Comparison of ENCODE assay signal across 1 cellular context in the genomic region with DNA sequence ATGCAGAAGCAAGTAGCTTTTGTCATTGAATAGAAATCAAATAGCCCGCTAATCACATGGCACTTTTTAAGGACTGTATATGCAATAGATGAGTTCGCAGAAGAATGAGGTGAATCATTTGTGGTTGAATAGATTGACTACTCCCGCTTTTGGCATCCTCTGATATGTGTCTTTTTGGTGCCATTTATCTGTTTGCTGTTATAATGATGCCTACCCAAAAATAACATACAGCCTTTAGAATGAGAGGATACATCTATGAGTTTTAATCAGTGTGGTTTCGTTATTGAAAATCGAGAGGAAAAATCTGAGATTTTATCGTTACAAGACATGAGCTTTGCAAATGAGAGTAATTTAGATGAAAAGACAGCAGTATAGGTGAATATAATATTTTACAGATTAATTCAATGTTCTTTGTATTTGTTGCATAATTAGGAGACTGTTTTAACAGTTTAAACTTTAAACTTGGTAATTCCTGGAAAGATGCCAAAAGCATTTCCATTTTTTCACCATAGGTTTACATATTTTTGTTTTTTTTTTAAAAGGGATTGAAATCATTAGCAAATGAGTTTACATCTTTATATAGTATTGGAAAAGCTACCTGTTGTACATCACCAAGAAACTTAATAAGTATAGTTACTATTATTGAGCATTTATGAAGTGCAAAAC.
TF ChIP-seq lines count a peak whose summit lies in the region.

No MANE protein-coding gene starts in this region.

TF ChIP-seq in K562, 482 proteins besides CTCF, POLR2A, EP300 and RAD21 (continued from another document and continues in another):
- TF ChIP-seq, protein P1, sequence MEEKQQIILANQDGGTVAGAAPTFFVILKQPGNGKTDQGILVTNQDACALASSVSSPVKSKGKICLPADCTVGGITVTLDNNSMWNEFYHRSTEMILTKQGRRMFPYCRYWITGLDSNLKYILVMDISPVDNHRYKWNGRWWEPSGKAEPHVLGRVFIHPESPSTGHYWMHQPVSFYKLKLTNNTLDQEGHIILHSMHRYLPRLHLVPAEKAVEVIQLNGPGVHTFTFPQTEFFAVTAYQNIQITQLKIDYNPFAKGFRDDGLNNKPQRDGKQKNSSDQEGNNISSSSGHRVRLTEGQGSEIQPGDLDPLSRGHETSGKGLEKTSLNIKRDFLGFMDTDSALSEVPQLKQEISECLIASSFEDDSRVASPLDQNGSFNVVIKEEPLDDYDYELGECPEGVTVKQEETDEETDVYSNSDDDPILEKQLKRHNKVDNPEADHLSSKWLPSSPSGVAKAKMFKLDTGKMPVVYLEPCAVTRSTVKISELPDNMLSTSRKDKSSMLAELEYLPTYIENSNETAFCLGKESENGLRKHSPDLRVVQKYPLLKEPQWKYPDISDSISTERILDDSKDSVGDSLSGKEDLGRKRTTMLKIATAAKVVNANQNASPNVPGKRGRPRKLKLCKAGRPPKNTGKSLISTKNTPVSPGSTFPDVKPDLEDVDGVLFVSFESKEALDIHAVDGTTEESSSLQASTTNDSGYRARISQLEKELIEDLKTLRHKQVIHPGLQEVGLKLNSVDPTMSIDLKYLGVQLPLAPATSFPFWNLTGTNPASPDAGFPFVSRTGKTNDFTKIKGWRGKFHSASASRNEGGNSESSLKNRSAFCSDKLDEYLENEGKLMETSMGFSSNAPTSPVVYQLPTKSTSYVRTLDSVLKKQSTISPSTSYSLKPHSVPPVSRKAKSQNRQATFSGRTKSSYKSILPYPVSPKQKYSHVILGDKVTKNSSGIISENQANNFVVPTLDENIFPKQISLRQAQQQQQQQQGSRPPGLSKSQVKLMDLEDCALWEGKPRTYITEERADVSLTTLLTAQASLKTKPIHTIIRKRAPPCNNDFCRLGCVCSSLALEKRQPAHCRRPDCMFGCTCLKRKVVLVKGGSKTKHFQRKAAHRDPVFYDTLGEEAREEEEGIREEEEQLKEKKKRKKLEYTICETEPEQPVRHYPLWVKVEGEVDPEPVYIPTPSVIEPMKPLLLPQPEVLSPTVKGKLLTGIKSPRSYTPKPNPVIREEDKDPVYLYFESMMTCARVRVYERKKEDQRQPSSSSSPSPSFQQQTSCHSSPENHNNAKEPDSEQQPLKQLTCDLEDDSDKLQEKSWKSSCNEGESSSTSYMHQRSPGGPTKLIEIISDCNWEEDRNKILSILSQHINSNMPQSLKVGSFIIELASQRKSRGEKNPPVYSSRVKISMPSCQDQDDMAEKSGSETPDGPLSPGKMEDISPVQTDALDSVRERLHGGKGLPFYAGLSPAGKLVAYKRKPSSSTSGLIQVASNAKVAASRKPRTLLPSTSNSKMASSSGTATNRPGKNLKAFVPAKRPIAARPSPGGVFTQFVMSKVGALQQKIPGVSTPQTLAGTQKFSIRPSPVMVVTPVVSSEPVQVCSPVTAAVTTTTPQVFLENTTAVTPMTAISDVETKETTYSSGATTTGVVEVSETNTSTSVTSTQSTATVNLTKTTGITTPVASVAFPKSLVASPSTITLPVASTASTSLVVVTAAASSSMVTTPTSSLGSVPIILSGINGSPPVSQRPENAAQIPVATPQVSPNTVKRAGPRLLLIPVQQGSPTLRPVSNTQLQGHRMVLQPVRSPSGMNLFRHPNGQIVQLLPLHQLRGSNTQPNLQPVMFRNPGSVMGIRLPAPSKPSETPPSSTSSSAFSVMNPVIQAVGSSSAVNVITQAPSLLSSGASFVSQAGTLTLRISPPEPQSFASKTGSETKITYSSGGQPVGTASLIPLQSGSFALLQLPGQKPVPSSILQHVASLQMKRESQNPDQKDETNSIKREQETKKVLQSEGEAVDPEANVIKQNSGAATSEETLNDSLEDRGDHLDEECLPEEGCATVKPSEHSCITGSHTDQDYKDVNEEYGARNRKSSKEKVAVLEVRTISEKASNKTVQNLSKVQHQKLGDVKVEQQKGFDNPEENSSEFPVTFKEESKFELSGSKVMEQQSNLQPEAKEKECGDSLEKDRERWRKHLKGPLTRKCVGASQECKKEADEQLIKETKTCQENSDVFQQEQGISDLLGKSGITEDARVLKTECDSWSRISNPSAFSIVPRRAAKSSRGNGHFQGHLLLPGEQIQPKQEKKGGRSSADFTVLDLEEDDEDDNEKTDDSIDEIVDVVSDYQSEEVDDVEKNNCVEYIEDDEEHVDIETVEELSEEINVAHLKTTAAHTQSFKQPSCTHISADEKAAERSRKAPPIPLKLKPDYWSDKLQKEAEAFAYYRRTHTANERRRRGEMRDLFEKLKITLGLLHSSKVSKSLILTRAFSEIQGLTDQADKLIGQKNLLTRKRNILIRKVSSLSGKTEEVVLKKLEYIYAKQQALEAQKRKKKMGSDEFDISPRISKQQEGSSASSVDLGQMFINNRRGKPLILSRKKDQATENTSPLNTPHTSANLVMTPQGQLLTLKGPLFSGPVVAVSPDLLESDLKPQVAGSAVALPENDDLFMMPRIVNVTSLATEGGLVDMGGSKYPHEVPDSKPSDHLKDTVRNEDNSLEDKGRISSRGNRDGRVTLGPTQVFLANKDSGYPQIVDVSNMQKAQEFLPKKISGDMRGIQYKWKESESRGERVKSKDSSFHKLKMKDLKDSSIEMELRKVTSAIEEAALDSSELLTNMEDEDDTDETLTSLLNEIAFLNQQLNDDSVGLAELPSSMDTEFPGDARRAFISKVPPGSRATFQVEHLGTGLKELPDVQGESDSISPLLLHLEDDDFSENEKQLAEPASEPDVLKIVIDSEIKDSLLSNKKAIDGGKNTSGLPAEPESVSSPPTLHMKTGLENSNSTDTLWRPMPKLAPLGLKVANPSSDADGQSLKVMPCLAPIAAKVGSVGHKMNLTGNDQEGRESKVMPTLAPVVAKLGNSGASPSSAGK (IDR thresholded peaks at IDR 0.05), result no peak; the same call in 1 of the 2 replicates
- TF ChIP-seq CBX5 (IDR thresholded peaks at IDR 0.05; ENCODE audit: borderline replicate concordance, low read depth) (no peak), CCAR2 (IDR thresholded peaks at IDR 0.05; ENCODE audit: low read depth, low read length) (no peak), ARNT (IDR thresholded peaks at IDR 0.05) (no peak), SRSF9 (IDR thresholded peaks at IDR 0.05; ENCODE audit: borderline replicate concordance, low read depth, low read length) (no peak), TEAD1 (CRISPR knock-in tag; IDR thresholded peaks at IDR 0.05) (no peak), ERF (CRISPR knock-in tag; IDR thresholded peaks at IDR 0.05) (no peak), RBM17 (IDR thresholded peaks at IDR 0.05; ENCODE audit: borderline replicate concordance, low read depth, low read length) (no peak), BRF1 (IDR thresholded peaks at IDR 0.05; ENCODE audit: borderline replicate concordance, extremely low read depth, insufficient read length) (no peak), TSC22D4 (tag; IDR thresholded peaks at IDR 0.05) (no peak), HCFC1 (IDR thresholded peaks at IDR 0.05; ENCODE audit: low read depth, low read length) (no peak), ETV6 (IDR thresholded peaks at IDR 0.05; ENCODE audit: borderline replicate concordance in 1 of 2, low read depth in 2 of 2, low read length in 1 of 2) (no peak), ETV6 (CRISPR knock-in tag; IDR thresholded peaks at IDR 0.05; ENCODE audit: borderline replicate concordance) (no peak), E2F3 (CRISPR knock-in tag; IDR thresholded peaks at IDR 0.05) (no peak), ZC3H11A (IDR thresholded peaks at IDR 0.05; ENCODE audit: low read depth, low read length) (no peak), CBFA2T3 (IDR thresholded peaks at IDR 0.05) (peak; percentile 55), LCOR (CRISPR knock-in tag; IDR thresholded peaks at IDR 0.05) (no peak), CAMTA2 (CRISPR knock-in tag; conservative IDR thresholded peaks at IDR 0.05) (no peak), ZNF165 (CRISPR knock-in tag; IDR thresholded peaks at IDR 0.05; ENCODE audit: borderline replicate concordance) (no peak), NFIX (CRISPR knock-in tag; IDR thresholded peaks at IDR 0.05; ENCODE audit: low read depth) (peak; percentile 68), HMG20A (CRISPR knock-in tag; conservative IDR thresholded peaks at IDR 0.05) (no peak), ZNF436 (CRISPR knock-in tag; IDR thresholded peaks at IDR 0.05) (no peak), ZNF785 (CRISPR knock-in tag; IDR thresholded peaks at IDR 0.05) (no peak), ADNP (tag; IDR thresholded peaks at IDR 0.05) (no peak), TEAD2 (tag; IDR thresholded peaks at IDR 0.05) (no peak), FOS (IDR thresholded peaks at IDR 0.05; ENCODE audit: extremely low read depth, insufficient read length) (no peak), ZNF561 (CRISPR knock-in tag; conservative IDR thresholded peaks at IDR 0.05) (no peak), ATF7 (IDR thresholded peaks at IDR 0.05) (no peak), TCFL5 (CRISPR knock-in tag; conservative IDR thresholded peaks at IDR 0.05) (no peak), SRSF3 (IDR thresholded peaks at IDR 0.05; ENCODE audit: insufficient read depth, low read length) (no peak)
- TF ChIP-seq, protein P2, sequence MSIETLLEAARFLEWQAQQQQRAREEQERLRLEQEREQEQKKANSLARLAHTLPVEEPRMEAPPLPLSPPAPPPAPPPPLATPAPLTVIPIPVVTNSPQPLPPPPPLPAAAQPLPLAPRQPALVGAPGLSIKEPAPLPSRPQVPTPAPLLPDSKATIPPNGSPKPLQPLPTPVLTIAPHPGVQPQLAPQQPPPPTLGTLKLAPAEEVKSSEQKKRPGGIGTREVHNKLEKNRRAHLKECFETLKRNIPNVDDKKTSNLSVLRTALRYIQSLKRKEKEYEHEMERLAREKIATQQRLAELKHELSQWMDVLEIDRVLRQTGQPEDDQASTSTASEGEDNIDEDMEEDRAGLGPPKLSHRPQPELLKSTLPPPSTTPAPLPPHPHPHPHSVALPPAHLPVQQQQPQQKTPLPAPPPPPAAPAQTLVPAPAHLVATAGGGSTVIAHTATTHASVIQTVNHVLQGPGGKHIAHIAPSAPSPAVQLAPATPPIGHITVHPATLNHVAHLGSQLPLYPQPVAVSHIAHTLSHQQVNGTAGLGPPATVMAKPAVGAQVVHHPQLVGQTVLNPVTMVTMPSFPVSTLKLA (conservative IDR thresholded peaks at IDR 0.05), result peak in 1 of 2 experiments; percentile 31; a peak in 1 of 4 replicates
- TF ChIP-seq, protein P3, sequence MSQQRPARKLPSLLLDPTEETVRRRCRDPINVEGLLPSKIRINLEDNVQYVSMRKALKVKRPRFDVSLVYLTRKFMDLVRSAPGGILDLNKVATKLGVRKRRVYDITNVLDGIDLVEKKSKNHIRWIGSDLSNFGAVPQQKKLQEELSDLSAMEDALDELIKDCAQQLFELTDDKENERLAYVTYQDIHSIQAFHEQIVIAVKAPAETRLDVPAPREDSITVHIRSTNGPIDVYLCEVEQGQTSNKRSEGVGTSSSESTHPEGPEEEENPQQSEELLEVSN (IDR thresholded peaks at IDR 0.05; ENCODE audit: borderline replicate concordance in 1 of 2, extremely low read depth in 1 of 2, insufficient read depth in 1 of 2, insufficient read length in 1 of 2, low read depth in 1 of 2, low read length in 1 of 2, poor library complexity in 1 of 2, severe bottlenecking in 1 of 2), result peak in 1 of 2 experiments; percentile 2
- TF ChIP-seq, protein P4, sequence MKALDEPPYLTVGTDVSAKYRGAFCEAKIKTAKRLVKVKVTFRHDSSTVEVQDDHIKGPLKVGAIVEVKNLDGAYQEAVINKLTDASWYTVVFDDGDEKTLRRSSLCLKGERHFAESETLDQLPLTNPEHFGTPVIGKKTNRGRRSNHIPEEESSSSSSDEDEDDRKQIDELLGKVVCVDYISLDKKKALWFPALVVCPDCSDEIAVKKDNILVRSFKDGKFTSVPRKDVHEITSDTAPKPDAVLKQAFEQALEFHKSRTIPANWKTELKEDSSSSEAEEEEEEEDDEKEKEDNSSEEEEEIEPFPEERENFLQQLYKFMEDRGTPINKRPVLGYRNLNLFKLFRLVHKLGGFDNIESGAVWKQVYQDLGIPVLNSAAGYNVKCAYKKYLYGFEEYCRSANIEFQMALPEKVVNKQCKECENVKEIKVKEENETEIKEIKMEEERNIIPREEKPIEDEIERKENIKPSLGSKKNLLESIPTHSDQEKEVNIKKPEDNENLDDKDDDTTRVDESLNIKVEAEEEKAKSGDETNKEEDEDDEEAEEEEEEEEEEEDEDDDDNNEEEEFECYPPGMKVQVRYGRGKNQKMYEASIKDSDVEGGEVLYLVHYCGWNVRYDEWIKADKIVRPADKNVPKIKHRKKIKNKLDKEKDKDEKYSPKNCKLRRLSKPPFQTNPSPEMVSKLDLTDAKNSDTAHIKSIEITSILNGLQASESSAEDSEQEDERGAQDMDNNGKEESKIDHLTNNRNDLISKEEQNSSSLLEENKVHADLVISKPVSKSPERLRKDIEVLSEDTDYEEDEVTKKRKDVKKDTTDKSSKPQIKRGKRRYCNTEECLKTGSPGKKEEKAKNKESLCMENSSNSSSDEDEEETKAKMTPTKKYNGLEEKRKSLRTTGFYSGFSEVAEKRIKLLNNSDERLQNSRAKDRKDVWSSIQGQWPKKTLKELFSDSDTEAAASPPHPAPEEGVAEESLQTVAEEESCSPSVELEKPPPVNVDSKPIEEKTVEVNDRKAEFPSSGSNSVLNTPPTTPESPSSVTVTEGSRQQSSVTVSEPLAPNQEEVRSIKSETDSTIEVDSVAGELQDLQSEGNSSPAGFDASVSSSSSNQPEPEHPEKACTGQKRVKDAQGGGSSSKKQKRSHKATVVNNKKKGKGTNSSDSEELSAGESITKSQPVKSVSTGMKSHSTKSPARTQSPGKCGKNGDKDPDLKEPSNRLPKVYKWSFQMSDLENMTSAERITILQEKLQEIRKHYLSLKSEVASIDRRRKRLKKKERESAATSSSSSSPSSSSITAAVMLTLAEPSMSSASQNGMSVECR (CRISPR knock-in tag; IDR thresholded peaks at IDR 0.05), result no peak
- TF ChIP-seq, protein P5, sequence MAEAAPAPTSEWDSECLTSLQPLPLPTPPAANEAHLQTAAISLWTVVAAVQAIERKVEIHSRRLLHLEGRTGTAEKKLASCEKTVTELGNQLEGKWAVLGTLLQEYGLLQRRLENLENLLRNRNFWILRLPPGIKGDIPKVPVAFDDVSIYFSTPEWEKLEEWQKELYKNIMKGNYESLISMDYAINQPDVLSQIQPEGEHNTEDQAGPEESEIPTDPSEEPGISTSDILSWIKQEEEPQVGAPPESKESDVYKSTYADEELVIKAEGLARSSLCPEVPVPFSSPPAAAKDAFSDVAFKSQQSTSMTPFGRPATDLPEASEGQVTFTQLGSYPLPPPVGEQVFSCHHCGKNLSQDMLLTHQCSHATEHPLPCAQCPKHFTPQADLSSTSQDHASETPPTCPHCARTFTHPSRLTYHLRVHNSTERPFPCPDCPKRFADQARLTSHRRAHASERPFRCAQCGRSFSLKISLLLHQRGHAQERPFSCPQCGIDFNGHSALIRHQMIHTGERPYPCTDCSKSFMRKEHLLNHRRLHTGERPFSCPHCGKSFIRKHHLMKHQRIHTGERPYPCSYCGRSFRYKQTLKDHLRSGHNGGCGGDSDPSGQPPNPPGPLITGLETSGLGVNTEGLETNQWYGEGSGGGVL (CRISPR knock-in tag; IDR thresholded peaks at IDR 0.05), result no peak
